Comparison of ENCODE assay signal across 21 cellular contexts in genomic region chr20:48807051-48807450, GRCh38.
"Had no signal": no experiment of that assay in that cellular context is flagged by ENCODE, and none has a peak within 500 bp of the region (broad histone marks: within the 10 kb centered on the region; RNA-seq: fewer than 3 reads in every experiment).

No MANE protein-coding gene starts in this region.

- H3K4me3 ChIP-seq: adrenal gland, cardiac muscle cell, colonic mucosa, neural progenitor cell, pancreas, SK-N-MC had no signal

- H3K27ac ChIP-seq: adrenal gland, cardiac muscle cell, colonic mucosa, neural progenitor cell, pancreas, SK-N-MC had no signal

- H3K4me3 Mint-ChIP-seq: activated CD8-positive, alpha-beta memory T cell treated with anti-CD3 and anti-CD28 coated beads, Interleukin-2, amount 10 ng/mL, durations not matched to agents 7 days and 5 days; activated naive CD4-positive, alpha-beta T cell treated with anti-CD3 and anti-CD28 coated beads, Interleukin-2, amount 50 U/mL, for 24 hours; activated T-cell treated with anti-CD3 and anti-CD28 coated beads, Interleukin-2, amount 50 U/mL, for 24 hours; neural progenitor cell; T-cell had no signal

- H3K4me2 ChIP-seq: neural progenitor cell had no signal

- H3K27me3 ChIP-seq: adrenal gland, cardiac muscle cell, colonic mucosa, heart left ventricle, neural progenitor cell, pancreas had no signal

- H2AFZ ChIP-seq: neural progenitor cell had no signal

- H3K9ac ChIP-seq: neural progenitor cell had no signal

- H3K9me3 ChIP-seq: adrenal gland, colonic mucosa, pancreas had no signal

- ATAC-seq: activated CD8-positive, alpha-beta memory T cell treated with anti-CD3 and anti-CD28 coated beads, Interleukin-2, amount 10 ng/mL, durations not matched to agents 7 days and 5 days; left colon; pancreas; T-cell had no signal

- DNase-seq: activated CD4-positive, alpha-beta T cell treated with anti-CD3 and anti-CD28 coated beads, Interleukin-2, amount 50 U/mL, for 4 hours; activated CD4-positive, CD25-positive, alpha-beta regulatory T cell treated with anti-CD3 and anti-CD28 coated beads, Interleukin-2, amount 50 U/mL, for 72 hours; activated CD8-positive, alpha-beta memory T cell treated with anti-CD3 and anti-CD28 coated beads, Interleukin-2, amount 10 ng/mL, durations not matched to agents 7 days and 5 days; activated effector memory CD4-positive, alpha-beta T cell treated with anti-CD3 and anti-CD28 coated beads, Interleukin-2, amount 50 U/mL, for 16 hours; activated T-cell treated with anti-CD3 and anti-CD28 coated beads, Interleukin-2, amount 50 U/mL, for 24 hours; colonic mucosa; effector CD8-positive, alpha-beta T cell; foreskin melanocyte; left colon; pancreas; stimulated activated CD4-positive, alpha-beta T cell treated with anti-CD3 and anti-CD28 coated beads, Interleukin-2, amount 100 ng/mL, for 48 hours; stimulated activated naive CD4-positive, alpha-beta T cell; T-cell; T1000; trophoblast cell had no signal

- H3K4me1 ChIP-seq: colonic mucosa, neural progenitor cell, pancreas had no signal

- H3K27me3 Mint-ChIP-seq: activated CD8-positive, alpha-beta memory T cell treated with anti-CD3 and anti-CD28 coated beads, Interleukin-2, amount 10 ng/mL, durations not matched to agents 7 days and 5 days; activated naive CD4-positive, alpha-beta T cell treated with anti-CD3 and anti-CD28 coated beads, Interleukin-2, amount 50 U/mL, for 24 hours; activated T-cell treated with anti-CD3 and anti-CD28 coated beads, Interleukin-2, amount 50 U/mL, for 24 hours; T-cell had no signal

- H3K36me3 ChIP-seq: adrenal gland, cardiac muscle cell, colonic mucosa, neural progenitor cell, pancreas had no signal

- H3K27ac Mint-ChIP-seq: activated CD8-positive, alpha-beta memory T cell treated with anti-CD3 and anti-CD28 coated beads, Interleukin-2, amount 10 ng/mL, durations not matched to agents 7 days and 5 days; activated naive CD4-positive, alpha-beta T cell treated with anti-CD3 and anti-CD28 coated beads, Interleukin-2, amount 50 U/mL, for 24 hours; activated T-cell treated with anti-CD3 and anti-CD28 coated beads, Interleukin-2, amount 50 U/mL, for 24 hours; neural progenitor cell had no signal

- H3K9me3 Mint-ChIP-seq: activated naive CD4-positive, alpha-beta T cell treated with anti-CD3 and anti-CD28 coated beads, Interleukin-2, amount 50 U/mL, for 24 hours had no signal
